16 cellular contexts compared by ENCODE assay signal in the genomic region with DNA sequence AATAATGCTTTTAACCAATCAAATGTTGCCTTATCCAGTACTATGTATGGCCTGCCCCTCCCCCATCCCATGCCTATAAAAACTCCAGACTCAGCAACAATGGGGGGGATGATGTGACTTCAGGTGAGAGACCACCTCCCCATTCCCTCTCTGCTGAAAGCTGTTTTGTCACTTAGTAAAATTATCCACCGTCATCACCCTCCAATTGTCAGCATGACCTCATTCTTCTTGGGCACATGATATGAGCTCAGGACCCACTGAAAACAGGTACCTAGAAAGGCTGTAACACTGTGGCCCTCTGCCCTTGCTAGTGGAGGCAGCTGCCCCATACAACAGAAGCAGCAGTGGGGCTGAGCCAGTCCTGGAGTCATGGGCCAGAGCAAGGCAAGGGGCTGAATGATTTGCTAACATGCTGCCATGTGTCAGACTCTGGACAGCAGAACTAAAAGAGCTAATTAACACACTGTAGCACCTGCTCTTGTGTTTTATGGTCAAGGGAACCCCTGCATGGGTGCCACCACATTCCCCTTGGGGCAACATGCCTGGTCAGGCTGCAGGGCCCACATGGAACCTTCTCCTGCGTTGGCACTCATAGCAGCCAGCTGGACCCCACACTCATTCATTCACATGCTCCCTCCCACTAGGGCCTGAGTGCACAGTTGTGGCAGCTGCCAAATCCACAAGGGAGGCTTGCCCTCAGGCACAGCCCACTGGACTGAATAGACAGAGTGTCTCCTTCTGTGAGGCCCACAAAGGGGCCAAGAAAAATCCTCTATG.
A peak's percentile ranks its signal among the peaks of the same experiment; 100 is the strongest.
DNase-seq lines count a peak whose midpoint lies in the region; ATAC-seq and TF ChIP-seq lines count a peak whose summit lies in the region.
"Had no signal": no experiment of that assay in that cellular context is flagged by ENCODE, and none has a peak within 500 bp of the region (broad histone marks: within the 10 kb centered on the region; RNA-seq: fewer than 3 reads in every experiment).

No MANE protein-coding gene starts in this region.

- POLR2A ChIA-PET in HEK293 (lab: Yijun Ruan, JAX), result no interaction called here

- no peaks in the 10 kb centered on the region for H3K9me3 ChIP-seq in HEK293 (ENCODE audit: control insufficient read depth, insufficient read depth, low read depth, low read length)
- H3K9me3 ChIP-seq: A549, Caco-2 had no signal

- in situ Hi-C loops in SK-MEL-5 (cut with HindIII; ENCODE audit: low pct_unique_long_range_greater_than_20kb, low sequenced_read_pairs), result no loop called here

- no peaks in the 10 kb centered on the region for H3K36me3 Mint-ChIP-seq in glutamatergic neuron (ENCODE audit: unreplicated experiment)

- TF ChIP-seq CTCF in HEK293 (tag by site-specific recombination; IDR thresholded peaks at IDR 0.05) (no peak), glutamatergic neuron (IDR thresholded peaks at IDR 0.05; ENCODE audit: partially characterized antibody, unreplicated experiment) (no peak)

- intact Hi-C loops in sciatic nerve (cut with DNase I) (no loop called here), Right ventricle myocardium inferior (cut with DNase I) (no loop called here)

- no peak overlapping the region for H3K27ac ChIP-seq in HEK293 (ENCODE audit: extremely low read depth, low read depth, low read length)
- H3K27ac ChIP-seq: 22Rv1, A549, C4-2B had no signal

- H3K4me3 ChIP-seq in HEK293 (ENCODE audit: low read depth, low read length), result no peak overlapping the region
- H3K4me3 ChIP-seq: A549, HAP-1 had no signal

- peaks cover 9% of the 10 kb centered on the region for H3K4me1 Mint-ChIP-seq in glutamatergic neuron (ENCODE audit: low read depth, unreplicated experiment)

- DNase-seq in SK-MEL-5 (ENCODE audit: low read depth, low spot score), result peak; percentile 5
- peak; percentile 45 for DNase-seq in glutamatergic neuron
- no peak for DNase-seq in sciatic nerve (ENCODE audit: low spot score)
- no peak for DNase-seq in NCI-H526 (lab: John Stamatoyannopoulos, UW)
- no peak for DNase-seq in Right ventricle myocardium inferior (ENCODE audit: missing footprints)
- DNase-seq: AML-193; Caco-2; CD4-positive, alpha-beta T cell; HFFc6; IMR-90 had no signal

- peaks cover 3% of the 10 kb centered on the region for H3K9me3 Mint-ChIP-seq in glutamatergic neuron (ENCODE audit: unreplicated experiment)

- ATAC-seq in sciatic nerve (peak; percentile 39), HG03354 (IDR thresholded peaks at IDR 0.05; ENCODE audit: poor library complexity, severe bottlenecking, unreplicated experiment) (no peak), Right ventricle myocardium inferior (no peak)
- ATAC-seq: A549 had no signal

- no peak overlapping the region for H3K4me3 Mint-ChIP-seq in glutamatergic neuron (ENCODE audit: unreplicated experiment)
- H3K4me3 Mint-ChIP-seq: CD4-positive, alpha-beta T cell; HFFc6 had no signal

- H3K36me3 ChIP-seq in HEK293 (ENCODE audit: control insufficient read depth in 2 of 2, insufficient read depth in 1 of 2, low read length in 2 of 2), result no peaks in the 10 kb centered on the region
- H3K36me3 ChIP-seq: HAP-1 had no signal

- no peaks in the 10 kb centered on the region for H3K4me1 ChIP-seq in HEK293 (ENCODE audit: control insufficient read depth, insufficient read depth, low read length)
- H3K4me1 ChIP-seq: A549, Caco-2 had no signal

- CTCF ChIA-PET in HEK293 (lab: Yijun Ruan, JAX), result no interaction called here

- H3K27me3 Mint-ChIP-seq in glutamatergic neuron (ENCODE audit: unreplicated experiment), result peaks cover 4% of the 10 kb centered on the region
- H3K27me3 Mint-ChIP-seq: CD4-positive, alpha-beta T cell had no signal

- H3K27ac Mint-ChIP-seq in glutamatergic neuron (ENCODE audit: unreplicated experiment), result peak overlapping the region; percentile 20
- H3K27ac Mint-ChIP-seq: CD4-positive, alpha-beta T cell; HFFc6 had no signal

TF ChIP-seq in HEK293, 187 proteins besides CTCF, POLR2A, EP300 and RAD21:
- TF ChIP-seq HOXC10 (CRISPR knock-in tag; IDR thresholded peaks at IDR 0.05), result no peak
- no peak for TF ChIP-seq ZNF335 (tag by site-specific recombination; conservative IDR thresholded peaks at IDR 0.05)
- peak; percentile 96; the same call in 1 of the 2 replicates for TF ChIP-seq TRIM28 (IDR thresholded peaks at IDR 0.05; ENCODE audit: borderline replicate concordance, low read length)
- TF ChIP-seq ZNF2 (tag by site-specific recombination; IDR thresholded peaks at IDR 0.05), result no peak
- no peak for TF ChIP-seq ZNF548 (tag by site-specific recombination; IDR thresholded peaks at IDR 0.05)
- TF ChIP-seq ZFP37 (tag by site-specific recombination; IDR thresholded peaks at IDR 0.05), result no peak
- no peak for TF ChIP-seq ZNF792 (tag by site-specific recombination; IDR thresholded peaks at IDR 0.05)
- TF ChIP-seq ZNF555 (tag by site-specific recombination; conservative IDR thresholded peaks at IDR 0.05), result no peak

Comparison
In these comparisons a context has a peak if more than half of its experiments do, and no peak if none do; other contexts are left out.
1. DNase-seq: peak in SK-MEL-5 (single experiment) and glutamatergic neuron (single experiment); none in sciatic nerve (single experiment), NCI-H526 (0 of 2) and Right ventricle myocardium inferior (single experiment).